In the genomic region with DNA sequence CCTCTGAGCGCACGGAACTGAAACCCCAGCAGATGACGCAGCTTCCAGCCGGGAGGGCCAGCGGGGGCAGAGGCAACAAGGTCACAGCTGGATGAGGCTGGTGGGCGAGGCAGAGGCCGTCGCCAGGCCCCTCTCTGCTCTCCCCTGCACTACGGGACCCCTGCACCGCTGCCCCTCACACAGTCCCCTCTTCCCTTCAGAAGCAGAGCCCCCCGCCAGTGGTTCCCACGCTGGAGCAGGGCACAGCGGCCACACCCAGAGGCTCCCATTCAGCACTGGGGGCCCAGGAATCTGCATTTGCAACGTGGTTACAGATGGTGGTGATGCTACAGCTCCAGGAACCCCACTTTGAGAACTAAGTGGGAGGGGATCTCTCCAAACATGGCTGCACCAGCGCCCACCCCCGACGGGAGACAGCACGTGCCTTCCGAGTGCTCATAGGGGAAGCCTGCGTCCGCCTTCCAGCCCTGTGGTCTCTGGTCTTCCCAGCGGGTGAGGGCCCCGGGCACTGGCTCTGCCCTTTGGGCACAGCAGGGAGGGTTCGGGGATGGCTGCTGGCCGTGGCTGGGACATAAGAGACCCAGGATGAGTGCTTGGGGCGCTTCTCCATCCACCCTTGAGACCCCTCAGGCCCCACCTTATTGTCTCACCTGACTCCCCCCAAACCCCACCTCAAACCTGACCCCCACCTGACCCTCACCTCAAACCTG, we compare ENCODE assay signal across 22 cellular contexts. TPM values are rescaled to one million over a fixed set of nuclear protein-coding genes. Genes with fewer than 3 reads are reported as not detected.
DNase-seq lines count a peak whose midpoint lies in the region; ATAC-seq, FAIRE-seq and TF ChIP-seq lines count a peak whose summit lies in the region.
"Had no signal": no experiment of that assay in that cellular context is flagged by ENCODE, and none has a peak within 500 bp of the region (broad histone marks: within the 10 kb centered on the region; RNA-seq: fewer than 3 reads in every experiment).

No MANE protein-coding gene starts in this region.

- 85% methylated on average over 17 of the region's 26 CpGs for WGBS in mammary epithelial cell (ENCODE audit: low coverage, missing lambda C conversion rate)
- WGBS in K562 (ENCODE audit: insufficient coverage, low coverage, missing lambda C conversion rate), result 38% methylated on average over 23 of the region's 26 CpGs
- 58% methylated on average over 19 of the region's 26 CpGs; no CpG with 5 or more reads in 1 of the 2 donors for WGBS in transverse colon (ENCODE audit: low coverage in 1 of 2), 2 donors

- TF ChIP-seq CTCF in breast epithelium (IDR thresholded peaks at IDR 0.05), result no peak
- no peak for TF ChIP-seq CTCF in mammary epithelial cell (conservative IDR thresholded peaks at IDR 0.05 in 1 of 2, IDR thresholded peaks at IDR 0.05 in 1 of 2; ENCODE audit: extremely low read depth in 1 of 2, insufficient read depth in 1 of 2, low read depth in 1 of 2, low read length in 2 of 2)
- no peak for TF ChIP-seq CTCF in K562 (IDR thresholded peaks at IDR 0.05 in 2 of 3, conservative IDR thresholded peaks at IDR 0.05 in 1 of 3; ENCODE audit: insufficient read depth in 2 of 3, low read depth in 1 of 3, low read length in 3 of 3)
- no peak for TF ChIP-seq CTCF in lower lobe of right lung (IDR thresholded peaks at IDR 0.05)
- no peak for TF ChIP-seq CTCF in transverse colon (IDR thresholded peaks at IDR 0.05)
- TF ChIP-seq CTCF in GM10266 (IDR thresholded peaks at IDR 0.05; ENCODE audit: control insufficient read depth, insufficient read depth, low read depth, missing control alignments), result no peak

- H3K9ac ChIP-seq in mammary epithelial cell (ENCODE audit: insufficient read depth, low read length), result no peak overlapping the region
- H3K9ac ChIP-seq in K562 (ENCODE audit: insufficient read depth in 1 of 2, low read depth in 2 of 2, low read length in 2 of 2), result 0 out of 4 replicates have a peak overlapping the region, but pooled peaks of 1 of the 2 experiments have one; percentile 17

- H3K9me3 ChIP-seq in breast epithelium, result no peaks in the 10 kb centered on the region
- no peaks in the 10 kb centered on the region for H3K9me3 ChIP-seq in mammary epithelial cell (replicated peaks; ENCODE audit: insufficient read depth, low read length)
- H3K9me3 ChIP-seq in K562 (replicated peaks; ENCODE audit: control insufficient read depth, insufficient read depth, low read depth, low read length), result no peaks in the 10 kb centered on the region
- H3K9me3 ChIP-seq in lower lobe of right lung, result no peaks in the 10 kb centered on the region
- H3K9me3 ChIP-seq in transverse colon, result no peaks in the 10 kb centered on the region
- H3K9me3 ChIP-seq: Caco-2 had no signal

- dilution Hi-C loops in mammary epithelial cell (cut with HindIII; ENCODE audit: low sequenced_read_pairs), result no loop called here

- no peaks in the 10 kb centered on the region for H3K27me3 ChIP-seq in breast epithelium
- no peaks in the 10 kb centered on the region for H3K27me3 ChIP-seq in mammary epithelial cell (ENCODE audit: insufficient read depth, low read length)
- peaks cover 0 to 17% of the 10 kb centered on the region in 2 experiments; a peak in 2 of 5 replicates for H3K27me3 ChIP-seq in K562 (ENCODE audit: control insufficient read depth in 2 of 2, insufficient read depth in 2 of 2, low read length in 2 of 2)
- no peaks in the 10 kb centered on the region for H3K27me3 ChIP-seq in lower lobe of right lung (ENCODE audit: low read depth)
- H3K27me3 ChIP-seq in transverse colon, result no peaks in the 10 kb centered on the region

- no peaks in the 10 kb centered on the region for H3K4me1 ChIP-seq in breast epithelium
- H3K4me1 ChIP-seq in mammary epithelial cell (ENCODE audit: insufficient read depth, low read length), result peaks cover 18% of the 10 kb centered on the region
- H3K4me1 ChIP-seq in K562 (replicated peaks in 1 of 2; ENCODE audit: control insufficient read depth in 2 of 2, insufficient read depth in 2 of 2, low read length in 2 of 2), result peaks cover 0 to 47% of the 10 kb centered on the region in 2 experiments; a peak in 3 of 5 replicates
- H3K4me1 ChIP-seq in lower lobe of right lung, result peaks cover 6% of the 10 kb centered on the region
- H3K4me1 ChIP-seq in transverse colon, result peaks cover 0 to 44% (median 31%) of the 10 kb centered on the region in 4 donors

- H3K36me3 ChIP-seq in breast epithelium (no peaks in the 10 kb centered on the region), mammary epithelial cell (ENCODE audit: insufficient read depth, low read length) (no peaks in the 10 kb centered on the region), K562 (ENCODE audit: control insufficient read depth, insufficient read depth, low read length) (no peaks in the 10 kb centered on the region), lower lobe of right lung (no peaks in the 10 kb centered on the region), transverse colon (no peaks in the 10 kb centered on the region)

- TF ChIP-seq POLR2A in breast epithelium (IDR thresholded peaks at IDR 0.05), result no peak
- TF ChIP-seq POLR2A in K562 (conservative IDR thresholded peaks at IDR 0.05), result no peak
- no peak for TF ChIP-seq POLR2A in transverse colon (IDR thresholded peaks at IDR 0.05)

- H3K9me1 ChIP-seq in K562 (ENCODE audit: control insufficient read depth, insufficient read depth, low read length), result peaks cover 3% of the 10 kb centered on the region

- POLR2A ChIA-PET in K562 (lab: Yijun Ruan, JAX), result interaction anchor here (1.1 kb wide), 1 partner anchor 8 kb away, joined by 3 read pairs; no protein-coding TSS in a partner anchor

- FAIRE-seq in K562 (lab: Jason Lieb, UNC), result no peak
- FAIRE-seq: A204.1, GM12878, GM18507, GM19239 had no signal

- H3K4me2 ChIP-seq in mammary epithelial cell (ENCODE audit: insufficient read depth, low read depth, low read length) (no peak overlapping the region), K562 (ENCODE audit: insufficient read depth, low read length) (no peak overlapping the region)
- H3K4me2 ChIP-seq: GM23338 had no signal

- no peaks in the 10 kb centered on the region for H4K20me1 ChIP-seq in mammary epithelial cell (ENCODE audit: insufficient read depth, low read length)
- H4K20me1 ChIP-seq in K562 (replicated peaks; ENCODE audit: control insufficient read depth, insufficient read depth, low read length), result 0 out of 2 replicates have a peak, but pooled peaks cover 2% of the 10 kb centered on the region

- no peak for DNase-seq in breast epithelium (ENCODE audit: low spot score in 2 of 2)
- DNase-seq in mammary epithelial cell, result no peak
- DNase-seq in K562 (ENCODE audit: extremely low read depth in 1 of 4, low spot score in 3 of 4), result no peak
- peak; percentile 45 for DNase-seq in lower lobe of right lung
- no peak for DNase-seq in transverse colon
- no peak for DNase-seq in GM10266 (ENCODE audit: extremely low spot score)
- no peak for DNase-seq in activated effector memory CD4-positive, alpha-beta T cell treated with Interleukin-2 at 50 U/mL for 16 hours
- DNase-seq: Caco-2; NCI-H1105; NCI-H1694 treated with DMSO at 0.1 percent for 48 hours; NCI-H345; NCI-H69; NK-92 treated with Interleukin-12 subunit alpha and Interleukin-12 subunit beta, amount 100 ng/mL, for 24 hours; SHP77 treated with DMSO at 0.1 percent for 48 hours had no signal

- TF ChIP-seq EP300 in K562 (IDR thresholded peaks at IDR 0.05; ENCODE audit: low read length) (no peak), transverse colon (IDR thresholded peaks at IDR 0.05; ENCODE audit: low read depth) (no peak)

- BruUV-seq in mammary epithelial cell (replicated peaks; lab: Mats Ljungman, UMichigan) (no TSS peak), K562 (replicated peaks; lab: Mats Ljungman, UMichigan) (no TSS peak)

- intact Hi-C loops in breast epithelium (cut with DNase I; ENCODE audit: low total_unique reads), result no loop called here
- intact Hi-C loops in mammary epithelial cell (cut with micrococcal nuclease), result no loop called here
- intact Hi-C loops in K562 (cut with micrococcal nuclease), result no loop called here
- intact Hi-C loops in lower lobe of right lung (cut with DNase I), result no loop called here
- intact Hi-C loops in transverse colon (cut with DNase I; ENCODE audit: low total_unique reads), result no loop called here

- in situ Hi-C loops in mammary epithelial cell (cut with MboI; ENCODE audit: low sequenced_read_pairs in 2 of 2) (no loop called here), K562 (cut with MboI) (no loop called here), transverse colon (cut with MboI; ENCODE audit: low pct_ligation_motif_present in 1 of 4, low pct_unique_long_range_greater_than_20kb in 1 of 4, low sequenced_read_pairs in 3 of 4) (no loop called here)

- peak overlapping the region in 2 of 3 donors; percentile 12 to 31 for H3K4me3 ChIP-seq in breast epithelium
- H3K4me3 ChIP-seq in mammary epithelial cell (replicated peaks in 1 of 3; ENCODE audit: insufficient read depth in 1 of 3, low read depth in 2 of 3, low read length in 3 of 3), result no peak overlapping the region
- H3K4me3 ChIP-seq in K562, result no peak overlapping the region
- H3K4me3 ChIP-seq in lower lobe of right lung, result no peak overlapping the region
- H3K4me3 ChIP-seq in transverse colon, result peak overlapping the region in 2 of 4 donors; percentile 21 to 22
- H3K4me3 ChIP-seq: GM12878, GM23338 had no signal

- H2AFZ ChIP-seq in mammary epithelial cell (ENCODE audit: low read depth, low read length) (no peak overlapping the region), K562 (ENCODE audit: low read depth, low read length) (no peak overlapping the region)
- H2AFZ ChIP-seq: GM23338 had no signal

- H3K27ac ChIP-seq in breast epithelium, result no peak overlapping the region
- H3K27ac ChIP-seq in mammary epithelial cell (ENCODE audit: insufficient read depth, low read depth, low read length), result no peak overlapping the region
- H3K27ac ChIP-seq in K562 (ENCODE audit: extremely low read depth, low read depth, low read length), result no peak overlapping the region
- H3K27ac ChIP-seq in lower lobe of right lung, result no peak overlapping the region
- peak overlapping the region; percentile 79 to 89 (median 88) for H3K27ac ChIP-seq in transverse colon
- H3K27ac ChIP-seq: C4-2B had no signal

- H3K79me2 ChIP-seq in mammary epithelial cell (ENCODE audit: insufficient read depth, low read length) (no peaks in the 10 kb centered on the region), K562 (ENCODE audit: control insufficient read depth, insufficient read depth, low read length) (no peaks in the 10 kb centered on the region)

- no peak for TF ChIP-seq RAD21 in K562 (CRISPR knock-in tag; conservative IDR thresholded peaks at IDR 0.05 in 1 of 2, IDR thresholded peaks at IDR 0.05 in 1 of 2)

- CTCF ChIA-PET in mammary epithelial cell (lab: Charles Lee; ENCODE audit: low non-redundant PET), result no interaction called here
- CTCF ChIA-PET in K562 (lab: Yijun Ruan, JAX; ENCODE audit: low intra/inter-chr PET ratio), result no interaction called here

- ATAC-seq in K562 (no peak), lower lobe of right lung (no peak), GM18520 (IDR thresholded peaks at IDR 0.05; ENCODE audit: unreplicated experiment) (no peak)
- ATAC-seq: GM12878, GM23338 had no signal

RNA-seq across cellular contexts. Expression of a gene that starts 4.7 kb away (rescaled TPM):
- total RNA-seq in breast epithelium (10 to 100 TPM in 2 of 3 donors, 1 to 10 TPM in 1; 8.8 to 25.6 (median 12.8) TPM), mammary epithelial cell (10 to 100 TPM; 13.3 to 17.8 TPM), K562 (2014; rRNA removed) (2.0 and 6.2 TPM in 2 replicates), K562 (2014; rRNA removed; fragmentation: Illumina TruSeq; extraction: Trizol) (0.99 and 1.1 TPM in 2 replicates), K562 (2015; rRNA removed; fragmentation: Illumina TruSeq; extraction: Trizol) (0.64 and 1.2 TPM in 2 replicates), K562 (2021) (3.6 and 3.8 TPM in 2 replicates), lower lobe of right lung (10.2 TPM), transverse colon (10 to 100 TPM; 26.5 to 83.0 (median 59.6) TPM)
- polyA plus RNA-seq in mammary epithelial cell (16.5 TPM), K562 (2011; rRNA removed) (2.5 and 2.7 TPM in 2 replicates), K562 (2014; fragmentation: Illumina TruSeq; extraction: Trizol) (1.4 and 3.2 TPM in 2 replicates), K562 (2014; fragmentation: Nextera tagmentation; extraction: Ambion mirVana) (under 1 TPM; 0.13 to 0.38 TPM), K562 (2014; rRNA removed) (3.2 and 4.6 TPM in 2 replicates)
- 10.5 TPM for polyA minus RNA-seq in mammary epithelial cell
- 4.8 and 7.6 TPM in 2 replicates for total RNA-seq in K562 (2011; cell fraction: chromatin; rRNA removed; ENCODE audit: low replicate concordance)
- 3.3 and 3.8 TPM in 2 replicates for total RNA-seq in K562 (2011; cell fraction: nucleolus; rRNA removed)
- total RNA-seq in K562 (2011; cell fraction: nucleoplasm; rRNA removed), result 1.7 and 5.0 TPM in 2 replicates
- 4.3 and 9.2 TPM in 2 replicates for polyA plus RNA-seq in K562 (2011; cell fraction: cytosol; rRNA removed)
- polyA plus RNA-seq in K562 (2011; cell fraction: nucleus; rRNA removed), result 3.6 and 6.3 TPM in 2 replicates
- 3.7 and 4.9 TPM in 2 replicates for polyA plus RNA-seq in K562 (2012)
- polyA minus RNA-seq in K562 (2011; rRNA and poly(A)+ RNA removed), result 0.56 and 0.60 TPM in 2 replicates
- polyA minus RNA-seq in K562 (2011; cell fraction: cytosol; rRNA and poly(A)+ RNA removed), result 1.2 and 3.5 TPM in 2 replicates
- 1.9 and 2.1 TPM in 2 replicates for polyA minus RNA-seq in K562 (2011; cell fraction: nucleus; rRNA and poly(A)+ RNA removed)

RNA-seq across cellular contexts. Expression of a gene that starts 13.3 kb away (rescaled TPM):
- 10 to 100 TPM; 10.4 to 22.1 (median 18.0) TPM for total RNA-seq in breast epithelium
- total RNA-seq in mammary epithelial cell, result 10 to 100 TPM; 16.7 to 44.5 TPM
- polyA plus RNA-seq in mammary epithelial cell, result 27.2 TPM
- polyA minus RNA-seq in mammary epithelial cell, result 52.6 TPM
- total RNA-seq in K562 (2011; cell fraction: chromatin; rRNA removed; ENCODE audit: low replicate concordance), result 33.2 and 69.9 TPM in 2 replicates
- 27.5 and 33.9 TPM in 2 replicates for total RNA-seq in K562 (2011; cell fraction: nucleolus; rRNA removed)
- total RNA-seq in K562 (2011; cell fraction: nucleoplasm; rRNA removed), result 30.4 and 32.0 TPM in 2 replicates
- 26.2 and 29.8 TPM in 2 replicates for total RNA-seq in K562 (2014; rRNA removed)
- 18.0 and 21.1 TPM in 2 replicates for total RNA-seq in K562 (2014; rRNA removed; fragmentation: Illumina TruSeq; extraction: Trizol)
- total RNA-seq in K562 (2015; rRNA removed; fragmentation: Illumina TruSeq; extraction: Trizol), result 23.5 and 24.9 TPM in 2 replicates
- total RNA-seq in K562 (2021), result 28.1 and 32.1 TPM in 2 replicates
- polyA plus RNA-seq in K562 (2011; rRNA removed), result 21.7 and 25.8 TPM in 2 replicates
- polyA plus RNA-seq in K562 (2011; cell fraction: cytosol; rRNA removed), result 19.4 and 22.5 TPM in 2 replicates
- 25.5 and 28.4 TPM in 2 replicates for polyA plus RNA-seq in K562 (2011; cell fraction: nucleus; rRNA removed)
- polyA plus RNA-seq in K562 (2012), result 44.5 and 51.0 TPM in 2 replicates
- polyA plus RNA-seq in K562 (2014; fragmentation: Illumina TruSeq; extraction: Trizol), result 31.0 and 34.7 TPM in 2 replicates
- polyA plus RNA-seq in K562 (2014; fragmentation: Nextera tagmentation; extraction: Ambion mirVana), result 1 to 10 TPM; 2.0 to 4.4 TPM
- 26.1 and 29.1 TPM in 2 replicates for polyA plus RNA-seq in K562 (2014; rRNA removed)
- polyA minus RNA-seq in K562 (2011; rRNA and poly(A)+ RNA removed), result 10.9 and 11.3 TPM in 2 replicates
- polyA minus RNA-seq in K562 (2011; cell fraction: cytosol; rRNA and poly(A)+ RNA removed), result 10.4 and 15.7 TPM in 2 replicates
- polyA minus RNA-seq in K562 (2011; cell fraction: nucleus; rRNA and poly(A)+ RNA removed), result 4.4 and 7.1 TPM in 2 replicates
- total RNA-seq in lower lobe of right lung, result 28.1 TPM
- total RNA-seq in transverse colon, result 10 to 100 TPM; 16.3 to 39.6 (median 26.8) TPM

RNA-seq across cellular contexts. Expression of a gene that starts 32.2 kb away (rescaled TPM):
- total RNA-seq in breast epithelium, result 1 to 10 TPM; 4.5 to 9.4 (median 7.2) TPM
- total RNA-seq in mammary epithelial cell, result 1 to 10 TPM; 2.2 to 4.2 TPM
- 0.14 TPM for polyA plus RNA-seq in mammary epithelial cell
- polyA minus RNA-seq in mammary epithelial cell, result not detected
- total RNA-seq in K562 (2011; cell fraction: chromatin; rRNA removed; ENCODE audit: low replicate concordance), result 37.1 and 44.4 TPM in 2 replicates
- 20.8 and 23.0 TPM in 2 replicates for total RNA-seq in K562 (2011; cell fraction: nucleolus; rRNA removed)
- 22.2 and 22.9 TPM in 2 replicates for total RNA-seq in K562 (2011; cell fraction: nucleoplasm; rRNA removed)
- 6.3 and 6.6 TPM in 2 replicates for total RNA-seq in K562 (2014; rRNA removed)
- total RNA-seq in K562 (2014; rRNA removed; fragmentation: Illumina TruSeq; extraction: Trizol), result 1.3 and 1.4 TPM in 2 replicates
- 3.6 TPM in 2 replicates for total RNA-seq in K562 (2015; rRNA removed; fragmentation: Illumina TruSeq; extraction: Trizol)
- total RNA-seq in K562 (2021), result 20.0 and 22.7 TPM in 2 replicates
- polyA plus RNA-seq in K562 (2011; rRNA removed), result 3.8 and 6.1 TPM in 2 replicates
- polyA plus RNA-seq in K562 (2011; cell fraction: cytosol; rRNA removed), result 2.0 and 2.3 TPM in 2 replicates
- 14.3 and 19.9 TPM in 2 replicates for polyA plus RNA-seq in K562 (2011; cell fraction: nucleus; rRNA removed)
- polyA plus RNA-seq in K562 (2012), result 22.1 and 24.7 TPM in 2 replicates
- polyA plus RNA-seq in K562 (2014; fragmentation: Illumina TruSeq; extraction: Trizol), result 8.6 and 10.6 TPM in 2 replicates
- polyA plus RNA-seq in K562 (2014; fragmentation: Nextera tagmentation; extraction: Ambion mirVana), result under 1 TPM; 0.08 to 0.11 TPM
- 7.9 and 10.0 TPM in 2 replicates for polyA plus RNA-seq in K562 (2014; rRNA removed)
- polyA minus RNA-seq in K562 (2011; rRNA and poly(A)+ RNA removed), result 3.8 and 5.8 TPM in 2 replicates
- 10.5 and 19.6 TPM in 2 replicates for polyA minus RNA-seq in K562 (2011; cell fraction: cytosol; rRNA and poly(A)+ RNA removed)
- 6.9 and 14.9 TPM in 2 replicates for polyA minus RNA-seq in K562 (2011; cell fraction: nucleus; rRNA and poly(A)+ RNA removed)
- total RNA-seq in lower lobe of right lung, result 27.9 TPM
- total RNA-seq in transverse colon, result 10 to 100 TPM; 11.2 to 33.0 (median 26.2) TPM
- total RNA-seq: HT1080 had no signal

RNA-seq across cellular contexts. Expression of a gene that starts 48.7 kb away (rescaled TPM):
- total RNA-seq in breast epithelium (10 to 100 TPM; 45.4 to 65.9 (median 53.3) TPM), mammary epithelial cell (10 to 100 TPM; 28.7 to 90.9 TPM), K562 (2014; rRNA removed) (29.8 and 47.3 TPM in 2 replicates), K562 (2014; rRNA removed; fragmentation: Illumina TruSeq; extraction: Trizol) (18.7 and 23.6 TPM in 2 replicates), K562 (2015; rRNA removed; fragmentation: Illumina TruSeq; extraction: Trizol) (26.0 and 27.1 TPM in 2 replicates), K562 (2021) (98.3 and 98.5 TPM in 2 replicates), lower lobe of right lung (84.8 TPM), transverse colon (100 to 1,000 TPM in 1 of 4 donors, 10 to 100 TPM in 3; 38.6 to 104 (median 39.8) TPM)
- polyA plus RNA-seq in mammary epithelial cell (69.5 TPM), K562 (2011; rRNA removed) (28.0 and 45.4 TPM in 2 replicates), K562 (2014; fragmentation: Illumina TruSeq; extraction: Trizol) (36.5 and 40.9 TPM in 2 replicates), K562 (2014; fragmentation: Nextera tagmentation; extraction: Ambion mirVana) (10 to 100 TPM in 1 of 2 experiments, 1 to 10 TPM in 1; 8.9 to 20.2 TPM), K562 (2014; rRNA removed) (42.3 and 50.3 TPM in 2 replicates)
- 80.5 TPM for polyA minus RNA-seq in mammary epithelial cell
- total RNA-seq in K562 (2011; cell fraction: chromatin; rRNA removed; ENCODE audit: low replicate concordance), result 239 and 410 TPM in 2 replicates
- total RNA-seq in K562 (2011; cell fraction: nucleolus; rRNA removed), result 169 and 192 TPM in 2 replicates
- 154 and 170 TPM in 2 replicates for total RNA-seq in K562 (2011; cell fraction: nucleoplasm; rRNA removed)
- polyA plus RNA-seq in K562 (2011; cell fraction: cytosol; rRNA removed), result 46.1 and 77.8 TPM in 2 replicates
- 191 and 272 TPM in 2 replicates for polyA plus RNA-seq in K562 (2011; cell fraction: nucleus; rRNA removed)
- polyA plus RNA-seq in K562 (2012), result 79.2 and 88.0 TPM in 2 replicates
- polyA minus RNA-seq in K562 (2011; rRNA and poly(A)+ RNA removed), result 41.7 and 49.7 TPM in 2 replicates
- 67.8 and 69.4 TPM in 2 replicates for polyA minus RNA-seq in K562 (2011; cell fraction: cytosol; rRNA and poly(A)+ RNA removed)
- polyA minus RNA-seq in K562 (2011; cell fraction: nucleus; rRNA and poly(A)+ RNA removed), result 54.7 and 67.0 TPM in 2 replicates

RNA-seq across cellular contexts. Expression of a gene that starts 54.9 kb away (rescaled TPM):
- total RNA-seq in breast epithelium (100 to 1,000 TPM in 1 of 3 donors, 10 to 100 TPM in 2; 74.2 to 118 (median 83.9) TPM), mammary epithelial cell (10 to 100 TPM; 62.2 to 68.4 TPM), K562 (2014; rRNA removed) (30.6 and 36.8 TPM in 2 replicates), K562 (2014; rRNA removed; fragmentation: Illumina TruSeq; extraction: Trizol) (27.9 and 30.0 TPM in 2 replicates), K562 (2015; rRNA removed; fragmentation: Illumina TruSeq; extraction: Trizol) (35.2 and 35.9 TPM in 2 replicates), K562 (2021) (35.8 and 38.3 TPM in 2 replicates), lower lobe of right lung (66.1 TPM), transverse colon (100 to 1,000 TPM in 1 of 4 donors, 10 to 100 TPM in 3; 68.1 to 108 (median 83.6) TPM)
- polyA plus RNA-seq in mammary epithelial cell (71.9 TPM), K562 (2011; rRNA removed) (74.4 and 75.8 TPM in 2 replicates), K562 (2014; fragmentation: Illumina TruSeq; extraction: Trizol) (39.2 and 40.0 TPM in 2 replicates), K562 (2014; fragmentation: Nextera tagmentation; extraction: Ambion mirVana) (1 to 10 TPM in 1 of 2 experiments, under 1 TPM in 1; 0.72 to 1.9 TPM), K562 (2014; rRNA removed) (43.1 and 46.1 TPM in 2 replicates)
- polyA minus RNA-seq in mammary epithelial cell, result 71.2 TPM
- 83.1 and 109 TPM in 2 replicates for total RNA-seq in K562 (2011; cell fraction: chromatin; rRNA removed; ENCODE audit: low replicate concordance)
- total RNA-seq in K562 (2011; cell fraction: nucleolus; rRNA removed), result 50.1 and 60.7 TPM in 2 replicates
- 83.7 and 86.3 TPM in 2 replicates for total RNA-seq in K562 (2011; cell fraction: nucleoplasm; rRNA removed)
- 58.3 and 60.5 TPM in 2 replicates for polyA plus RNA-seq in K562 (2011; cell fraction: cytosol; rRNA removed)
- polyA plus RNA-seq in K562 (2011; cell fraction: nucleus; rRNA removed), result 106 and 133 TPM in 2 replicates
- 38.1 and 40.3 TPM in 2 replicates for polyA plus RNA-seq in K562 (2012)
- polyA minus RNA-seq in K562 (2011; rRNA and poly(A)+ RNA removed), result 37.0 and 42.6 TPM in 2 replicates
- polyA minus RNA-seq in K562 (2011; cell fraction: cytosol; rRNA and poly(A)+ RNA removed), result 28.9 and 36.0 TPM in 2 replicates
- polyA minus RNA-seq in K562 (2011; cell fraction: nucleus; rRNA and poly(A)+ RNA removed), result 29.6 and 30.9 TPM in 2 replicates

Comparison
In these comparisons a context has a peak if more than half of its experiments do, and no peak if none do; other contexts are left out.
1. H3K4me3 ChIP-seq: peak in breast epithelium (2 of 3); none in mammary epithelial cell (0 of 3), K562 (single experiment) and lower lobe of right lung (single experiment).
2. H3K27ac ChIP-seq: peak in transverse colon (4 of 4); none in breast epithelium (0 of 2), mammary epithelial cell (single experiment), K562 (single experiment) and lower lobe of right lung (single experiment).